Comparison of ENCODE assay signal across 23 cellular contexts in genomic region chr4:3013323-3013722, GRCh38. TPM values are rescaled to one million over a fixed set of nuclear protein-coding genes. Genes with fewer than 3 reads are reported as not detected.
A peak's percentile ranks its signal among the peaks of the same experiment; 100 is the strongest.
DNase-seq lines count a peak whose midpoint lies in the region; FAIRE-seq and TF ChIP-seq lines count a peak whose summit lies in the region.
"Had no signal": no experiment of that assay in that cellular context is flagged by ENCODE, and none has a peak within 500 bp of the region (broad histone marks: within the 10 kb centered on the region; RNA-seq: fewer than 3 reads in every experiment).

No MANE protein-coding gene starts in this region.

- no peaks in the 10 kb centered on the region for H3K9me2 ChIP-seq in hepatocyte (replicated peaks; ENCODE audit: insufficient read depth)

- H4K20me1 ChIP-seq in OCI-LY3 (ENCODE audit: insufficient read depth, low read length) (no peaks in the 10 kb centered on the region), hepatocyte (ENCODE audit: insufficient read depth, poor library complexity, severe bottlenecking) (no peaks in the 10 kb centered on the region)

- H3K4me3 Mint-ChIP-seq in activated T-cell treated with anti-CD3 and anti-CD28 coated beads, Interleukin-2, amount 50 U/mL, for 24 hours: no peak overlapping the region
- H3K4me3 Mint-ChIP-seq: CD4-positive, alpha-beta memory T cell; GM23338; H9 had no signal

- no peaks in the 10 kb centered on the region for H3K36me3 Mint-ChIP-seq in activated T-cell treated with anti-CD3 and anti-CD28 coated beads, Interleukin-2, amount 50 U/mL, for 24 hours (ENCODE audit: low read depth)
- H3K36me3 Mint-ChIP-seq: CD4-positive, alpha-beta memory T cell had no signal

- DNase-seq in activated T-cell treated with anti-CD3 and anti-CD28 coated beads, Interleukin-2, amount 50 U/mL, for 24 hours: no peak
- DNase-seq in activated T-cell treated with anti-CD3 and anti-CD28 coated beads for 4 hours (no peak), hepatocyte (ENCODE audit: low spot score) (no peak), small intestine (peak; percentile 31), HuH-7.5 (ENCODE audit: low spot score) (no peak), islet precursor cell (no peak)
- no peak for DNase-seq in activated CD8-positive, alpha-beta memory T cell treated with anti-CD3 and anti-CD28 coated beads, Interleukin-2, amount 50 U/mL, for 4 hours
- DNase-seq: AML-193; C1 segment of cervical spinal cord; CD4-positive, alpha-beta memory T cell; COR-L47; DMS53; H9; KG1; MG63; NCI-H2029; NCI-H446 treated with DMSO at 0.1 percent for 48 hours; NCI-H526; SHP77 treated with DMSO at 0.1 percent for 48 hours had no signal

- H3K79me2 ChIP-seq in OCI-LY3 (ENCODE audit: low read length) (no peaks in the 10 kb centered on the region), hepatocyte (no peaks in the 10 kb centered on the region)

- H3K27me3 Mint-ChIP-seq in activated T-cell treated with anti-CD3 and anti-CD28 coated beads, Interleukin-2, amount 50 U/mL, for 24 hours: peaks cover 18% of the 10 kb centered on the region

- H3K4me2 ChIP-seq in OCI-LY3 (ENCODE audit: low read length) (peak overlapping the region; percentile 52), hepatocyte (peak overlapping the region; percentile 57)
- H3K4me2 ChIP-seq: GM23338 had no signal

- peaks cover 25% of the 10 kb centered on the region for H3K4me1 Mint-ChIP-seq in activated T-cell treated with anti-CD3 and anti-CD28 coated beads, Interleukin-2, amount 50 U/mL, for 24 hours (ENCODE audit: low read depth)
- H3K4me1 Mint-ChIP-seq: CD4-positive, alpha-beta memory T cell; GM23338 had no signal

- H3K4me3 ChIP-seq in OCI-LY3 (ENCODE audit: low read length) (peak overlapping the region; percentile 20), hepatocyte (no peak overlapping the region), small intestine (ENCODE audit: low read depth in 1 of 2, low read length in 2 of 2) (no peak overlapping the region)
- H3K4me3 ChIP-seq: GM23338, MG63 had no signal

- H3K9ac ChIP-seq in OCI-LY3 (ENCODE audit: low read length): no peak overlapping the region

- H2AFZ ChIP-seq in OCI-LY3 (ENCODE audit: low read depth, low read length) (no peak overlapping the region), hepatocyte (no peak overlapping the region)
- H2AFZ ChIP-seq: GM23338 had no signal

- TF ChIP-seq CTCF in OCI-LY3 (IDR thresholded peaks at IDR 0.05; ENCODE audit: low read depth, low read length) (no peak), hepatocyte (IDR thresholded peaks at IDR 0.05; ENCODE audit: poor library complexity) (no peak)

- 71% methylated on average over 7 of the region's 7 CpGs for WGBS in hepatocyte (ENCODE audit: low lambda C conversion rate, missing lambda C conversion rate)
- WGBS in small intestine, 3 donors: 17 to 59% (median 39%) methylated on average over 7 of the region's 7 CpGs

- no peak for FAIRE-seq in small intestine (lab: Jason Lieb, UNC)
- FAIRE-seq: A204.1 had no signal

- peak overlapping the region; percentile 9 for H3K27ac Mint-ChIP-seq in activated T-cell treated with anti-CD3 and anti-CD28 coated beads, Interleukin-2, amount 50 U/mL, for 24 hours
- H3K27ac Mint-ChIP-seq: CD4-positive, alpha-beta memory T cell; GM23338; H9 had no signal

- no peaks in the 10 kb centered on the region for H3K9me3 ChIP-seq in OCI-LY3 (ENCODE audit: insufficient read depth, low read length)
- H3K9me3 ChIP-seq in hepatocyte (ENCODE audit: low read depth): no peaks in the 10 kb centered on the region
- no peaks in the 10 kb centered on the region for H3K9me3 ChIP-seq in small intestine (ENCODE audit: control insufficient read depth, low read depth)
- H3K9me3 ChIP-seq: MG63 had no signal

- H3K27ac ChIP-seq in OCI-LY3 (ENCODE audit: low read length) (no peak overlapping the region), hepatocyte (peak overlapping the region; percentile 41), small intestine (ENCODE audit: low read depth in 1 of 2, low read length in 1 of 2) (no peak overlapping the region)
- H3K27ac ChIP-seq: RWPE1 had no signal

- no peaks in the 10 kb centered on the region for H3K9me3 Mint-ChIP-seq in activated T-cell treated with anti-CD3 and anti-CD28 coated beads, Interleukin-2, amount 50 U/mL, for 24 hours
- H3K9me3 Mint-ChIP-seq: CD4-positive, alpha-beta memory T cell; GM23338; H9 had no signal

- H3K27me3 ChIP-seq in OCI-LY3 (ENCODE audit: low read depth, low read length): peaks cover 64% of the 10 kb centered on the region
- H3K27me3 ChIP-seq in hepatocyte: no peaks in the 10 kb centered on the region
- H3K27me3 ChIP-seq in small intestine (ENCODE audit: control insufficient read depth in 2 of 2, insufficient read depth in 2 of 2, low read length in 2 of 2): no peaks in the 10 kb centered on the region
- H3K27me3 ChIP-seq: MG63 had no signal

- H3K4me1 ChIP-seq in OCI-LY3 (ENCODE audit: low read length): peaks cover 17% of the 10 kb centered on the region
- H3K4me1 ChIP-seq in hepatocyte (ENCODE audit: insufficient read depth): peaks cover 14% of the 10 kb centered on the region
- peaks cover 0 to 4% of the 10 kb centered on the region in 2 donors for H3K4me1 ChIP-seq in small intestine (ENCODE audit: control insufficient read depth in 2 of 2, insufficient read depth in 1 of 2, low read depth in 1 of 2, low read length in 1 of 2)

- H3K36me3 ChIP-seq in OCI-LY3 (replicated peaks; ENCODE audit: low read depth, low read length) (no peaks in the 10 kb centered on the region), hepatocyte (replicated peaks; ENCODE audit: insufficient read depth, low read depth) (no peaks in the 10 kb centered on the region), small intestine (ENCODE audit: control insufficient read depth in 2 of 2, insufficient read depth in 2 of 2, low read length in 2 of 2) (no peaks in the 10 kb centered on the region)
- H3K36me3 ChIP-seq: MG63 had no signal

RNA-seq across cellular contexts. Expression of gene GRK4, which starts 50.0 kb away (rescaled TPM):
- 4.9 and 5.4 TPM in 2 replicates for total RNA-seq in hepatocyte
- polyA plus RNA-seq in hepatocyte (5.5 and 6.1 TPM in 2 replicates), small intestine (1 to 10 TPM; 1.1 to 3.8 (median 1.8) TPM)

RNA-seq across cellular contexts. Expression of gene NOP14, which starts 50.1 kb away (rescaled TPM):
- 18.2 and 22.7 TPM in 2 replicates for total RNA-seq in hepatocyte
- polyA plus RNA-seq in hepatocyte (18.8 and 21.7 TPM in 2 replicates), small intestine (10 to 100 TPM in 2 of 3 donors, 1 to 10 TPM in 1; 10.0 to 26.3 (median 10.5) TPM)
